In genomic region chr2:433216-433615, GRCh38 we compare ENCODE assay signal across 1 cellular context.
TF ChIP-seq lines count a peak whose summit lies in the region.

No MANE protein-coding gene starts in this region.

TF ChIP-seq in GM23338, 12 proteins besides CTCF, POLR2A, EP300 and RAD21 (continued from another document):
- no peak for TF ChIP-seq REST (IDR thresholded peaks at IDR 0.05; ENCODE audit: unreplicated experiment)
- no peak for TF ChIP-seq STAT1 (IDR thresholded peaks at IDR 0.05; ENCODE audit: unreplicated experiment)
- no peak for TF ChIP-seq ZNF462 (CRISPR knock-in tag; IDR thresholded peaks at IDR 0.05)
- TF ChIP-seq POLR2AphosphoS5 (IDR thresholded peaks at IDR 0.05; ENCODE audit: low read depth), result no peak
- TF ChIP-seq CREB1 (CRISPR knock-in tag; IDR thresholded peaks at IDR 0.05; ENCODE audit: low read depth), result no peak
- TF ChIP-seq EZH2phosphoT487 (IDR thresholded peaks at IDR 0.05; ENCODE audit: unreplicated experiment), result no peak
- TF ChIP-seq ZNF331 (CRISPR knock-in tag; IDR thresholded peaks at IDR 0.05; ENCODE audit: low read depth), result no peak
- TF ChIP-seq JUNB (IDR thresholded peaks at IDR 0.05; ENCODE audit: unreplicated experiment), result no peak
- no peak for TF ChIP-seq EZH2 (IDR thresholded peaks at IDR 0.05; ENCODE audit: low read depth, unreplicated experiment)
- no peak for TF ChIP-seq NANOG (IDR thresholded peaks at IDR 0.05; ENCODE audit: borderline replicate concordance)
- TF ChIP-seq ZNF114 (CRISPR knock-in tag; IDR thresholded peaks at IDR 0.05), result no peak
